30 cellular contexts compared by ENCODE assay signal in the genomic region with DNA sequence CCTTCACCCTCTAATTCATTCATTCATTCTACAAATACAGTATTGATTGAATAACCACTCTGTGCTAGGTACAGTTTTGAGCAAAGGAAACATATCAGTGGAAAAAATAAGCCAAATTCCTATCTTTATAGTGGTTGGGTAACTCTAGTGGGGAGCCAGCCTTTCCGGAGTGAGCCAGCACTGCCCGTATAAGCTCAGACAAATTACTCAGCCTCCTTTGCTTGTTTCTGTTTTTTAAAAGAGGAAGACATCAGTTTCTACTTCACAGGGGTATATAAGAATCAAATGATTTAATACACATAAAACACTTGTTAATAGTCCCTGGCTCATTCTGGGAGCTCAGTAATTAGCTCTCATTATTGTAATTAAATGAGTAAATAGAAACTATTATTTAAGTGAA.
DNase-seq lines count a peak whose midpoint lies in the region; ATAC-seq and TF ChIP-seq lines count a peak whose summit lies in the region.
"Had no signal": no experiment of that assay in that cellular context is flagged by ENCODE, and none has a peak within 500 bp of the region (broad histone marks: within the 10 kb centered on the region; RNA-seq: fewer than 3 reads in every experiment).

No MANE protein-coding gene starts in this region.

- TF ChIP-seq CTCF in choroid plexus epithelial cell (conservative IDR thresholded peaks at IDR 0.05; ENCODE audit: low read depth, low read length), result no peak

- no peak for ATAC-seq in Right ventricle myocardium inferior
- ATAC-seq: effector memory CD8-positive, alpha-beta T cell; HCT116; Panc1; sciatic nerve; stimulated activated naive CD8-positive, alpha-beta T cell treated with anti-CD3 and anti-CD28 coated beads, Interleukin-15, amount 100 ng/mL, for 72 hours had no signal

- peak; percentile 86 for DNase-seq in MV-4-11 (lab: John Stamatoyannopoulos, UW)
- peak; percentile 38 for DNase-seq in OCI-M1 (lab: John Stamatoyannopoulos, UW)
- DNase-seq in choroid plexus epithelial cell (ENCODE audit: low read depth), result peak; percentile 13
- DNase-seq in stromal cell of bone marrow (ENCODE audit: low read depth), result peak; percentile 31
- no peak for DNase-seq in NAMALWA (ENCODE audit: low spot score)
- no peak for DNase-seq in HCEC 1CT
- no peak for DNase-seq in Right ventricle myocardium inferior (ENCODE audit: missing footprints)
- DNase-seq: activated CD4-positive, alpha-beta T cell treated with anti-CD3 and anti-CD28 coated beads, Interleukin-2, amount 10 ng/mL, durations not matched to agents 7 days and 5 days; activated gamma-delta T cell; activated naive CD8-positive, alpha-beta T cell treated with anti-CD3 and anti-CD28 coated beads, Interleukin-2, amount 10 ng/mL, durations not matched to agents 7 days and 5 days; activated T-cell treated with anti-CD3 and anti-CD28 coated beads, Interleukin-2, amount 50 U/mL, for 24 hours; cortex of kidney; DND-41; effector memory CD8-positive, alpha-beta T cell; GF-D8; KG1; MG63; NCI-H146; NCI-H774; SHP77 treated with DMSO at 0.1 percent for 48 hours; stimulated activated CD4-positive, alpha-beta T cell treated with anti-CD3 and anti-CD28 coated beads, Interleukin-12 subunit alpha, Interleukin-12 subunit beta, amount 100 ng/mL, for 4 hours; stimulated activated CD4-positive, alpha-beta T cell treated with anti-CD3 and anti-CD28 coated beads, Interleukin-2, amount 100 ng/mL, for 48 hours; stimulated activated naive CD8-positive, alpha-beta T cell treated with anti-CD3 and anti-CD28 coated beads, Interleukin-15, amount 100 ng/mL, for 72 hours; T-helper 9 cell had no signal

- H3K4me3 ChIP-seq in choroid plexus epithelial cell (ENCODE audit: low read depth, low read length), result no peak overlapping the region
- H3K4me3 ChIP-seq: MG63, prostate gland, thyroid gland, vagina had no signal

- intact Hi-C loops in Right ventricle myocardium inferior (cut with DNase I), result no loop called here

Comparison
In these comparisons a context has a peak if more than half of its experiments do, and no peak if none do; other contexts are left out.
1. DNase-seq: peak in MV-4-11 (single experiment), OCI-M1 (single experiment), choroid plexus epithelial cell (single experiment) and stromal cell of bone marrow (single experiment); none in NAMALWA (single experiment), HCEC 1CT (single experiment) and Right ventricle myocardium inferior (single experiment).